In genomic region chr16:50263940-50264929, GRCh38 we compare ENCODE assay signal across 10 cellular contexts. TPM values are rescaled to one million over a fixed set of nuclear protein-coding genes. Genes with fewer than 3 reads are reported as not detected.
DNase-seq lines count a peak whose midpoint lies in the region; ATAC-seq and TF ChIP-seq lines count a peak whose summit lies in the region.
"Had no signal": no experiment of that assay in that cellular context is flagged by ENCODE, and none has a peak within 500 bp of the region (broad histone marks: within the 10 kb centered on the region; RNA-seq: fewer than 3 reads in every experiment).

No MANE protein-coding gene starts in this region.

- H3K4me2 ChIP-seq in fibroblast of lung (ENCODE audit: extremely low read depth, insufficient read depth, low read length): no peak overlapping the region

- 74 to 91% (median 80%) methylated on average over 7 to 8 of the region's 8 CpGs for WGBS in stomach, 5 donors

- intact Hi-C loops in stomach (cut with DNase I; ENCODE audit: low total_unique reads): no loop called here

- no peak for TF ChIP-seq CTCF in fibroblast of lung (conservative IDR thresholded peaks at IDR 0.05 in 1 of 2, IDR thresholded peaks at IDR 0.05 in 1 of 2; ENCODE audit: low read depth in 1 of 2, low read length in 2 of 2)
- TF ChIP-seq CTCF in stomach (IDR thresholded peaks at IDR 0.05): no peak

- H3K4me1 ChIP-seq in SJSA1 (replicated peaks): peaks cover 64% of the 10 kb centered on the region
- H3K4me1 ChIP-seq in fibroblast of lung (ENCODE audit: control insufficient read depth, extremely low read depth, insufficient read depth, low read length): peaks cover 23% of the 10 kb centered on the region
- H3K4me1 ChIP-seq in stomach: peaks cover 18 to 73% (median 39%) of the 10 kb centered on the region in 4 donors

- no peak for TF ChIP-seq POLR2A in stomach (IDR thresholded peaks at IDR 0.05)

- no peak overlapping the region for H2AFZ ChIP-seq in fibroblast of lung (ENCODE audit: low read length)

- no peak for ATAC-seq in GM19397 (IDR thresholded peaks at IDR 0.05; ENCODE audit: unreplicated experiment)
- no peak for ATAC-seq in GM19035 (IDR thresholded peaks at IDR 0.05; ENCODE audit: unreplicated experiment)

- no peak overlapping the region for H3K4me3 ChIP-seq in SJSA1
- H3K4me3 ChIP-seq in fibroblast of lung (replicated peaks in 1 of 4; ENCODE audit: control extremely low read depth in 1 of 4, insufficient read depth in 1 of 4, low read depth in 3 of 4, low read length in 4 of 4): no peak overlapping the region
- no peak overlapping the region for H3K4me3 ChIP-seq in stomach

- H4K20me1 ChIP-seq in fibroblast of lung (ENCODE audit: control insufficient read depth, extremely low read depth, insufficient read depth, low read length): no peaks in the 10 kb centered on the region

- TF ChIP-seq EP300 in stomach (IDR thresholded peaks at IDR 0.05): no peak

- H3K9me3 ChIP-seq in SJSA1 (replicated peaks) (no peaks in the 10 kb centered on the region), fibroblast of lung (ENCODE audit: control insufficient read depth, insufficient read depth, low read depth, low read length) (no peaks in the 10 kb centered on the region), stomach (no peaks in the 10 kb centered on the region)
- H3K9me3 ChIP-seq: neutrophil had no signal

- DNase-seq in EH (ENCODE audit: low read depth) (peak; percentile 31), H4 (ENCODE audit: low spot score) (peak; percentile 43), SJSA1 (ENCODE audit: low read depth in 1 of 2, low spot score in 2 of 2) (peak in 1 of 2 experiments; percentile 60), fibroblast of lung (ENCODE audit: low read depth in 2 of 2) (peak; percentile 50 to 56), NCI-H2029 treated with DMSO at 0.1 percent for 48 hours (lab: John Stamatoyannopoulos, UW) (no peak), stomach (no peak)
- DNase-seq: amniotic stem cell had no signal

- peaks cover 2% of the 10 kb centered on the region for H3K79me2 ChIP-seq in fibroblast of lung (ENCODE audit: control insufficient read depth, insufficient read depth, low read length)

- H3K36me3 ChIP-seq in SJSA1 (peaks cover 25% of the 10 kb centered on the region), fibroblast of lung (ENCODE audit: control insufficient read depth, insufficient read depth, low read length) (no peaks in the 10 kb centered on the region), stomach (no peaks in the 10 kb centered on the region)
- H3K36me3 ChIP-seq: neutrophil had no signal

- no peak overlapping the region for H3K9ac ChIP-seq in fibroblast of lung (ENCODE audit: insufficient read depth, low read length)

- H3K27me3 ChIP-seq in SJSA1 (replicated peaks) (no peaks in the 10 kb centered on the region), fibroblast of lung (ENCODE audit: control insufficient read depth, insufficient read depth, low read length) (no peaks in the 10 kb centered on the region), stomach (no peaks in the 10 kb centered on the region)

- H3K27ac ChIP-seq in SJSA1: peak overlapping the region; percentile 56
- H3K27ac ChIP-seq in fibroblast of lung (ENCODE audit: insufficient read depth, low read length): no peak overlapping the region
- no peak overlapping the region for H3K27ac ChIP-seq in stomach
- H3K27ac ChIP-seq: neutrophil had no signal

RNA-seq across cellular contexts. Expression of gene ADCY7, which starts 2.1 kb away (rescaled TPM):
- 28.8 and 41.6 TPM in 2 replicates for total RNA-seq in H4 (2014; rRNA removed; shearing (Covaris generic))
- total RNA-seq in SJSA1 (2014; rRNA removed; shearing (Covaris generic)): 103 and 121 TPM in 2 replicates
- total RNA-seq in fibroblast of lung: 34.0 and 34.7 TPM in 2 replicates
- polyA plus RNA-seq in fibroblast of lung: 9.4 and 9.9 TPM in 2 replicates
- polyA plus RNA-seq in fibroblast of lung (2012): 11.4 and 13.9 TPM in 2 replicates
- polyA minus RNA-seq in fibroblast of lung (ENCODE audit: low replicate concordance): 27.4 and 53.6 TPM in 2 replicates
- 100 to 1,000 TPM in 1 of 5 donors, 10 to 100 TPM in 4; 15.1 to 216 (median 33.3) TPM for total RNA-seq in stomach
- 1 to 10 TPM in 2 of 3 donors, under 1 TPM in 1; 0.76 to 4.4 (median 3.7) TPM for polyA plus RNA-seq in stomach

Comparison
In these comparisons a context has a peak if more than half of its experiments do, and no peak if none do; other contexts are left out.
1. DNase-seq: peak in EH (single experiment), H4 (single experiment) and fibroblast of lung (2 of 2); none in NCI-H2029 treated with DMSO at 0.1 percent for 48 hours (single experiment) and stomach (single experiment).